Comparison of ENCODE assay signal across 11 cellular contexts in genomic region chr1:21901473-21901847, GRCh38. TPM values are rescaled to one million over a fixed set of nuclear protein-coding genes. Genes with fewer than 3 reads are reported as not detected.
DNase-seq lines count a peak whose midpoint lies in the region; ATAC-seq and TF ChIP-seq lines count a peak whose summit lies in the region.
"Had no signal": no experiment of that assay in that cellular context is flagged by ENCODE, and none has a peak within 500 bp of the region (broad histone marks: within the 10 kb centered on the region; RNA-seq: fewer than 3 reads in every experiment).

No MANE protein-coding gene starts in this region.

- H3K27ac ChIP-seq in SJCRH30, result peak overlapping the region; percentile 77
- peak overlapping the region; percentile 85 for H3K27ac ChIP-seq in cardiac muscle cell
- H3K27ac ChIP-seq in psoas muscle, result peak overlapping the region; percentile 63

- in situ Hi-C loops in GM13977 (cut with MboI; ENCODE audit: low pct_unique_long_range_greater_than_20kb, low sequenced_read_pairs, unreplicated experiment), result no loop called here

- H3K4me1 ChIP-seq in SJCRH30, result peaks cover 50% of the 10 kb centered on the region
- peaks cover 46% of the 10 kb centered on the region for H3K4me1 ChIP-seq in cardiac muscle cell (ENCODE audit: low read depth)
- H3K4me1 ChIP-seq in psoas muscle, result peaks cover 68% of the 10 kb centered on the region

- H3K27me3 ChIP-seq in SJCRH30 (no peaks in the 10 kb centered on the region), cardiac muscle cell (no peaks in the 10 kb centered on the region), psoas muscle (ENCODE audit: insufficient read depth in 3 of 3, low read length in 2 of 3) (no peaks in the 10 kb centered on the region)

- H3K36me3 ChIP-seq in SJCRH30 (peaks cover 42% of the 10 kb centered on the region), cardiac muscle cell (no peaks in the 10 kb centered on the region), psoas muscle (ENCODE audit: insufficient read depth in 1 of 2, low read depth in 1 of 2) (no peaks in the 10 kb centered on the region)

- intact Hi-C loops in psoas muscle (cut with DNase I), result loop anchor here in 1 of 2 donors (5.0 kb wide), 1 partner anchor 36 kb away; the partner anchor contains the start of gene HSPG2

- DNase-seq in AG08396 (ENCODE audit: low spot score) (peak; percentile 88), SJCRH30 (peak; percentile 78 to 88), cardiac muscle cell (ENCODE audit: low read depth in 1 of 2, low spot score in 1 of 2) (peak in 1 of 2 donors; percentile 23), psoas muscle (peak; percentile 74 to 81), DMS79 (lab: John Stamatoyannopoulos, UW) (no peak), pons (ENCODE audit: low spot score) (no peak), GM13977 (ENCODE audit: low spot score) (no peak)
- DNase-seq: activated CD8-positive, alpha-beta memory T cell treated with anti-CD3 and anti-CD28 coated beads, Interleukin-2, amount 50 U/mL, for 48 hours; NCI-H510A treated with DMSO at 0.1 percent for 48 hours; occipital lobe had no signal

- H3K9me3 ChIP-seq in SJCRH30 (replicated peaks) (no peaks in the 10 kb centered on the region), cardiac muscle cell (ENCODE audit: low read depth) (no peaks in the 10 kb centered on the region), psoas muscle (no peaks in the 10 kb centered on the region)

- ATAC-seq in psoas muscle, result peak in 2 of 4 donors; percentile 19 to 25
- no peak for ATAC-seq in GM18511 (IDR thresholded peaks at IDR 0.05; ENCODE audit: unreplicated experiment)

- 39 to 42% (median 41%) methylated on average over 5 of the region's 5 CpGs for WGBS in psoas muscle, 3 donors

- no peak overlapping the region for H3K4me3 ChIP-seq in SJCRH30
- no peak overlapping the region for H3K4me3 ChIP-seq in cardiac muscle cell
- no peak overlapping the region for H3K4me3 ChIP-seq in psoas muscle

- TF ChIP-seq CTCF in cardiac muscle cell (IDR thresholded peaks at IDR 0.05; ENCODE audit: low read depth, low read length) (no peak), psoas muscle (IDR thresholded peaks at IDR 0.05) (no peak), GM13977 (IDR thresholded peaks at IDR 0.05; ENCODE audit: extremely low read depth, insufficient read depth, missing control alignments) (no peak)

RNA-seq across cellular contexts. Expression of gene HSPG2, which starts 35.6 kb away (rescaled TPM):
- total RNA-seq in SJCRH30 (2014; rRNA removed; shearing (Covaris generic)), result 82.3 and 84.0 TPM in 2 replicates
- 112 and 193 TPM in 2 replicates for total RNA-seq in cardiac muscle cell
- 62.3 and 96.2 TPM in 2 replicates for polyA plus RNA-seq in cardiac muscle cell
- 100 to 1,000 TPM; 102 to 168 (median 135) TPM for total RNA-seq in psoas muscle
- polyA plus RNA-seq in psoas muscle, result 10 to 100 TPM; 24.5 to 74.8 (median 43.8) TPM

Comparison
In these comparisons a context has a peak if more than half of its experiments do, and no peak if none do; other contexts are left out.
1. DNase-seq: peak in AG08396 (single experiment), SJCRH30 (2 of 2) and psoas muscle (2 of 2); none in DMS79 (single experiment), pons (single experiment) and GM13977 (single experiment).
2. Peak in every context shown above with its lines, with median percentiles within 50 percentile points of each other: H3K27ac ChIP-seq.